28 cellular contexts compared by ENCODE assay signal in the genomic region with DNA sequence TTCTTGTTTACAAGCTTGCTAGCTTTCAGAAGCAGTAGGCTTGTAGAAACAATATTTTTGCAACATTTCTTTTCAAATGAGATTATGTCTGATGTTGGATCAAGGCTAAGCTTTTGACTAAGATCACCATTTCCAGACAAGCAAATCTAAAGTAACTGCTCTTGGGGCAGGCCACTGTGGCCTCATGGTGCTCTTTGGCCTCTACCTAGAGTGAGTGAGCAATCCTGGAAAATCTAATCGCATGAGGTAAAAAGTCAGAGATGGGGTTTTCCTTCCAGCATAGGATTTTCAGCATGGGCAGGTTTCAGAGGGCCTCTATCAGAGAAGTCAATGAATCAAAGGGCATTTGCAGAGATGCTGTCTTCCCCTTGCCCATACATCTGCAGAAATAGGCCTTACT.
"Had no signal": no experiment of that assay in that cellular context is flagged by ENCODE, and none has a peak within 500 bp of the region (broad histone marks: within the 10 kb centered on the region; RNA-seq: fewer than 3 reads in every experiment).

No MANE protein-coding gene starts in this region.

- H3K27ac ChIP-seq: colonic mucosa, coronary artery, dorsolateral prefrontal cortex, epithelial cell of prostate, esophagus muscularis mucosa, esophagus squamous epithelium, foreskin keratinocyte, gastrocnemius medialis, gastroesophageal sphincter, heart left ventricle, heart right ventricle had no signal

- H3K27me3 ChIP-seq: colonic mucosa, esophagus muscularis mucosa, esophagus squamous epithelium, foreskin keratinocyte, gastrocnemius medialis, gastroesophageal sphincter, heart left ventricle, heart right ventricle had no signal

- H3K36me3 ChIP-seq: colonic mucosa, esophagus muscularis mucosa, esophagus squamous epithelium, gastrocnemius medialis, gastroesophageal sphincter, heart left ventricle, heart right ventricle had no signal

- H3K9me3 ChIP-seq: colonic mucosa, esophagus muscularis mucosa, esophagus squamous epithelium, gastrocnemius medialis, gastroesophageal sphincter, heart left ventricle, heart right ventricle had no signal

- H3K4me3 ChIP-seq: colonic mucosa, coronary artery, dorsolateral prefrontal cortex, esophagus muscularis mucosa, esophagus squamous epithelium, gastrocnemius medialis, gastroesophageal sphincter, heart left ventricle, heart right ventricle had no signal

- H3K4me1 ChIP-seq: colonic mucosa, esophagus muscularis mucosa, esophagus squamous epithelium, foreskin keratinocyte, gastroesophageal sphincter, heart left ventricle, heart right ventricle had no signal

- ATAC-seq: effector memory CD8-positive, alpha-beta T cell; esophagus mucosa; foreskin keratinocyte; gastrocnemius medialis; gastroesophageal sphincter; heart left ventricle; heart right ventricle had no signal

- FAIRE-seq: colon, endometrium, endothelial cell of umbilical vein, frontal cortex had no signal

- DNase-seq: colonic mucosa; cortex of kidney; dermis blood vessel endothelial cell; dorsolateral prefrontal cortex; effector CD4-positive, alpha-beta T cell; effector CD8-positive, alpha-beta T cell; effector memory CD4-positive, alpha-beta T cell; effector memory CD8-positive, alpha-beta T cell; endodermal cell; erythroblast; esophagus squamous epithelium; foreskin fibroblast; foreskin keratinocyte; foreskin melanocyte; gastrocnemius medialis; glutamatergic neuron; head of caudate nucleus; heart left ventricle; heart right ventricle had no signal
